Comparison of ENCODE assay signal across 19 cellular contexts in the genomic region with DNA sequence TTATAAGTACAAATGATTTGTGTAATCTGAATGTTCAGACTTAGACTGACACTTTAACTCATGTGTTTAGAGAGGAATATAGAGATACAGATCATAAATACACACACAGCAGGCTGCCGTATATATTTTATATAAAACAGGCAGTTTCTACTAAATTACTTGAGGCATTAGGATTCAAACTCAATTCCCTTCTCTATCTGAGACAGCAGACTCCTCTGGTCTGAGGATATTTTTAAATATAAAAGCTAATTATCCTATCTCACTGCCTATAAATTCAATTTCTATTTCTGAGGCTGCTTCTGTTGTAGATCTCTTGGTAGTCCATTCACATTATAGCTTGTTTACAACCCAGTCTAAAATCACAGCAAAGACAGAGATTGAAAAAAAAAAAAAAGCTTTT.
"Had no signal": no experiment of that assay in that cellular context is flagged by ENCODE, and none has a peak within 500 bp of the region (broad histone marks: within the 10 kb centered on the region; RNA-seq: fewer than 3 reads in every experiment).

No MANE protein-coding gene starts in this region.

- H3K36me3 ChIP-seq: heart right ventricle, right atrium auricular region had no signal

- DNase-seq: activated CD4-positive, alpha-beta T cell treated with anti-CD3 and anti-CD28 coated beads, Interleukin-2, amount 10 ng/mL, durations not matched to agents 24 days and 14 days; activated CD4-positive, CD25-positive, alpha-beta regulatory T cell; activated CD8-positive, alpha-beta memory T cell treated with anti-CD3 and anti-CD28 coated beads, Interleukin-2, amount 50 U/mL, for 4 hours; activated CD8-positive, alpha-beta T cell treated with anti-CD3 and anti-CD28 coated beads, Interleukin-2, amount 10 ng/mL, durations not matched to agents 7 days and 5 days; activated gamma-delta T cell treated with Interleukin-2 at 50 U/mL for 16 hours; aorta; effector CD8-positive, alpha-beta T cell; foreskin keratinocyte; heart right ventricle; left colon; mammary epithelial cell; naive thymus-derived CD4-positive, alpha-beta T cell; nucleus accumbens; stimulated activated CD4-positive, alpha-beta T cell treated with anti-CD3 and anti-CD28 coated beads, Interleukin-4, amount 100 ng/mL, for 24 hours; stimulated activated CD8-positive, alpha-beta memory T cell treated with anti-CD3 and anti-CD28 coated beads, Interleukin-4, amount 100 ng/mL, for 48 hours; stimulated activated naive CD8-positive, alpha-beta T cell treated with anti-CD3 and anti-CD28 coated beads, Interleukin-15, Interleukin-2, amounts not matched to agents 100 U/mL and 50 U/mL, for 24 hours; T-helper 2 cell had no signal

- H3K27ac ChIP-seq: foreskin keratinocyte had no signal

- H3K27me3 Mint-ChIP-seq: activated CD4-positive, alpha-beta T cell treated with anti-CD3 and anti-CD28 coated beads, Interleukin-2, amount 10 ng/mL, durations not matched to agents 24 days and 14 days; naive thymus-derived CD4-positive, alpha-beta T cell had no signal

- H3K27ac Mint-ChIP-seq: activated CD4-positive, alpha-beta T cell treated with anti-CD3 and anti-CD28 coated beads, Interleukin-2, amount 10 ng/mL, durations not matched to agents 24 days and 14 days had no signal

- H3K4me3 Mint-ChIP-seq: activated CD4-positive, alpha-beta T cell treated with anti-CD3 and anti-CD28 coated beads, Interleukin-2, amount 10 ng/mL, durations not matched to agents 24 days and 14 days had no signal

- H3K9me3 ChIP-seq: heart right ventricle, right atrium auricular region had no signal

- ATAC-seq: foreskin keratinocyte; left colon; naive thymus-derived CD4-positive, alpha-beta T cell; stimulated activated naive CD8-positive, alpha-beta T cell treated with anti-CD3 and anti-CD28 coated beads, Interleukin-15, Interleukin-2, amounts not matched to agents 100 U/mL and 50 U/mL, for 24 hours had no signal

- H3K9me3 Mint-ChIP-seq: activated CD4-positive, alpha-beta T cell treated with anti-CD3 and anti-CD28 coated beads, Interleukin-2, amount 10 ng/mL, durations not matched to agents 24 days and 14 days had no signal

- H3K4me3 ChIP-seq: heart right ventricle, right atrium auricular region, skin epidermis had no signal

- H3K4me1 ChIP-seq: foreskin keratinocyte had no signal

- H3K27me3 ChIP-seq: heart right ventricle, right atrium auricular region had no signal
